ENCODE assay signal across 1 cellular context in genomic region chr10:97632949-97633884, GRCh38.
TF ChIP-seq lines count a peak whose summit lies in the region.

Gene MORN4 (minus strand): TSS chr10:97633500. CDS start chr10:97619653, 13,847 bp downstream.

TF ChIP-seq in HepG2, 621 proteins besides CTCF, POLR2A, EP300 and RAD21 (continued from another document and continues in another):
- TF ChIP-seq, protein P1, sequence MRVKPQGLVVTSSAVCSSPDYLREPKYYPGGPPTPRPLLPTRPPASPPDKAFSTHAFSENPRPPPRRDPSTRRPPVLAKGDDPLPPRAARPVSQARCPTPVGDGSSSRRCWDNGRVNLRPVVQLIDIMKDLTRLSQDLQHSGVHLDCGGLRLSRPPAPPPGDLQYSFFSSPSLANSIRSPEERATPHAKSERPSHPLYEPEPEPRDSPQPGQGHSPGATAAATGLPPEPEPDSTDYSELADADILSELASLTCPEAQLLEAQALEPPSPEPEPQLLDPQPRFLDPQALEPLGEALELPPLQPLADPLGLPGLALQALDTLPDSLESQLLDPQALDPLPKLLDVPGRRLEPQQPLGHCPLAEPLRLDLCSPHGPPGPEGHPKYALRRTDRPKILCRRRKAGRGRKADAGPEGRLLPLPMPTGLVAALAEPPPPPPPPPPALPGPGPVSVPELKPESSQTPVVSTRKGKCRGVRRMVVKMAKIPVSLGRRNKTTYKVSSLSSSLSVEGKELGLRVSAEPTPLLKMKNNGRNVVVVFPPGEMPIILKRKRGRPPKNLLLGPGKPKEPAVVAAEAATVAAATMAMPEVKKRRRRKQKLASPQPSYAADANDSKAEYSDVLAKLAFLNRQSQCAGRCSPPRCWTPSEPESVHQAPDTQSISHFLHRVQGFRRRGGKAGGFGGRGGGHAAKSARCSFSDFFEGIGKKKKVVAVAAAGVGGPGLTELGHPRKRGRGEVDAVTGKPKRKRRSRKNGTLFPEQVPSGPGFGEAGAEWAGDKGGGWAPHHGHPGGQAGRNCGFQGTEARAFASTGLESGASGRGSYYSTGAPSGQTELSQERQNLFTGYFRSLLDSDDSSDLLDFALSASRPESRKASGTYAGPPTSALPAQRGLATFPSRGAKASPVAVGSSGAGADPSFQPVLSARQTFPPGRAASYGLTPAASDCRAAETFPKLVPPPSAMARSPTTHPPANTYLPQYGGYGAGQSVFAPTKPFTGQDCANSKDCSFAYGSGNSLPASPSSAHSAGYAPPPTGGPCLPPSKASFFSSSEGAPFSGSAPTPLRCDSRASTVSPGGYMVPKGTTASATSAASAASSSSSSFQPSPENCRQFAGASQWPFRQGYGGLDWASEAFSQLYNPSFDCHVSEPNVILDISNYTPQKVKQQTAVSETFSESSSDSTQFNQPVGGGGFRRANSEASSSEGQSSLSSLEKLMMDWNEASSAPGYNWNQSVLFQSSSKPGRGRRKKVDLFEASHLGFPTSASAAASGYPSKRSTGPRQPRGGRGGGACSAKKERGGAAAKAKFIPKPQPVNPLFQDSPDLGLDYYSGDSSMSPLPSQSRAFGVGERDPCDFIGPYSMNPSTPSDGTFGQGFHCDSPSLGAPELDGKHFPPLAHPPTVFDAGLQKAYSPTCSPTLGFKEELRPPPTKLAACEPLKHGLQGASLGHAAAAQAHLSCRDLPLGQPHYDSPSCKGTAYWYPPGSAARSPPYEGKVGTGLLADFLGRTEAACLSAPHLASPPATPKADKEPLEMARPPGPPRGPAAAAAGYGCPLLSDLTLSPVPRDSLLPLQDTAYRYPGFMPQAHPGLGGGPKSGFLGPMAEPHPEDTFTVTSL (CRISPR knock-in tag; IDR thresholded peaks at IDR 0.05; ENCODE audit: borderline replicate concordance), result 0 out of 2 replicates have a peak, but pooled peaks have one; percentile 29
- TF ChIP-seq, protein P2, sequence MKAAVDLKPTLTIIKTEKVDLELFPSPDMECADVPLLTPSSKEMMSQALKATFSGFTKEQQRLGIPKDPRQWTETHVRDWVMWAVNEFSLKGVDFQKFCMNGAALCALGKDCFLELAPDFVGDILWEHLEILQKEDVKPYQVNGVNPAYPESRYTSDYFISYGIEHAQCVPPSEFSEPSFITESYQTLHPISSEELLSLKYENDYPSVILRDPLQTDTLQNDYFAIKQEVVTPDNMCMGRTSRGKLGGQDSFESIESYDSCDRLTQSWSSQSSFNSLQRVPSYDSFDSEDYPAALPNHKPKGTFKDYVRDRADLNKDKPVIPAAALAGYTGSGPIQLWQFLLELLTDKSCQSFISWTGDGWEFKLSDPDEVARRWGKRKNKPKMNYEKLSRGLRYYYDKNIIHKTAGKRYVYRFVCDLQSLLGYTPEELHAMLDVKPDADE (CRISPR knock-in tag; IDR thresholded peaks at IDR 0.05), result no peak
- no peak; the same call in 1 of the 2 replicates for TF ChIP-seq ZNF609 (CRISPR knock-in tag; IDR thresholded peaks at IDR 0.05; ENCODE audit: borderline replicate concordance)
- no peak for TF ChIP-seq BHLHE40 (IDR thresholded peaks at IDR 0.05; ENCODE audit: low read length)
- TF ChIP-seq, protein P3, sequence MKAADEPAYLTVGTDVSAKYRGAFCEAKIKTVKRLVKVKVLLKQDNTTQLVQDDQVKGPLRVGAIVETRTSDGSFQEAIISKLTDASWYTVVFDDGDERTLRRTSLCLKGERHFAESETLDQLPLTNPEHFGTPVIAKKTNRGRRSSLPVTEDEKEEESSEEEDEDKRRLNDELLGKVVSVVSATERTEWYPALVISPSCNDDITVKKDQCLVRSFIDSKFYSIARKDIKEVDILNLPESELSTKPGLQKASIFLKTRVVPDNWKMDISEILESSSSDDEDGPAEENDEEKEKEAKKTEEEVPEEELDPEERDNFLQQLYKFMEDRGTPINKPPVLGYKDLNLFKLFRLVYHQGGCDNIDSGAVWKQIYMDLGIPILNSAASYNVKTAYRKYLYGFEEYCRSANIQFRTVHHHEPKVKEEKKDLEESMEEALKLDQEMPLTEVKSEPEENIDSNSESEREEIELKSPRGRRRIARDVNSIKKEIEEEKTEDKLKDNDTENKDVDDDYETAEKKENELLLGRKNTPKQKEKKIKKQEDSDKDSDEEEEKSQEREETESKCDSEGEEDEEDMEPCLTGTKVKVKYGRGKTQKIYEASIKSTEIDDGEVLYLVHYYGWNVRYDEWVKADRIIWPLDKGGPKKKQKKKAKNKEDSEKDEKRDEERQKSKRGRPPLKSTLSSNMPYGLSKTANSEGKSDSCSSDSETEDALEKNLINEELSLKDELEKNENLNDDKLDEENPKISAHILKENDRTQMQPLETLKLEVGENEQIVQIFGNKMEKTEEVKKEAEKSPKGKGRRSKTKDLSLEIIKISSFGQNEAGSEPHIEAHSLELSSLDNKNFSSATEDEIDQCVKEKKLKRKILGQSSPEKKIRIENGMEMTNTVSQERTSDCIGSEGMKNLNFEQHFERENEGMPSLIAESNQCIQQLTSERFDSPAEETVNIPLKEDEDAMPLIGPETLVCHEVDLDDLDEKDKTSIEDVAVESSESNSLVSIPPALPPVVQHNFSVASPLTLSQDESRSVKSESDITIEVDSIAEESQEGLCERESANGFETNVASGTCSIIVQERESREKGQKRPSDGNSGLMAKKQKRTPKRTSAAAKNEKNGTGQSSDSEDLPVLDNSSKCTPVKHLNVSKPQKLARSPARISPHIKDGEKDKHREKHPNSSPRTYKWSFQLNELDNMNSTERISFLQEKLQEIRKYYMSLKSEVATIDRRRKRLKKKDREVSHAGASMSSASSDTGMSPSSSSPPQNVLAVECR (CRISPR knock-in tag; IDR thresholded peaks at IDR 0.05; ENCODE audit: borderline replicate concordance), result peak; percentile 92
- TF ChIP-seq HCFC1 (IDR thresholded peaks at IDR 0.05; ENCODE audit: low read depth, low read length), result peak; percentile 80
- TF ChIP-seq RFX5 (IDR thresholded peaks at IDR 0.05; ENCODE audit: low read depth, low read length), result peak; percentile 76; the same call in 1 of the 2 replicates
- peak; percentile 97 for TF ChIP-seq RFX3 (CRISPR knock-in tag; IDR thresholded peaks at IDR 0.05)
- peak; percentile 78; the same call in 1 of the 2 replicates for TF ChIP-seq KAT7 (CRISPR knock-in tag; IDR thresholded peaks at IDR 0.05; ENCODE audit: borderline replicate concordance)
- peak; percentile 70; the same call in 1 of the 2 replicates for TF ChIP-seq ZNF280D (CRISPR knock-in tag; IDR thresholded peaks at IDR 0.05)
- TF ChIP-seq DR1 (CRISPR knock-in tag; IDR thresholded peaks at IDR 0.05), result no peak; the same call in 1 of the 2 replicates
- TF ChIP-seq, protein P4, sequence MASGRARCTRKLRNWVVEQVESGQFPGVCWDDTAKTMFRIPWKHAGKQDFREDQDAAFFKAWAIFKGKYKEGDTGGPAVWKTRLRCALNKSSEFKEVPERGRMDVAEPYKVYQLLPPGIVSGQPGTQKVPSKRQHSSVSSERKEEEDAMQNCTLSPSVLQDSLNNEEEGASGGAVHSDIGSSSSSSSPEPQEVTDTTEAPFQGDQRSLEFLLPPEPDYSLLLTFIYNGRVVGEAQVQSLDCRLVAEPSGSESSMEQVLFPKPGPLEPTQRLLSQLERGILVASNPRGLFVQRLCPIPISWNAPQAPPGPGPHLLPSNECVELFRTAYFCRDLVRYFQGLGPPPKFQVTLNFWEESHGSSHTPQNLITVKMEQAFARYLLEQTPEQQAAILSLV (CRISPR knock-in tag; IDR thresholded peaks at IDR 0.05; ENCODE audit: borderline replicate concordance), result peak; percentile 61; the same call in 1 of the 2 replicates
- peak; percentile 15; the same call in 1 of the 2 replicates for TF ChIP-seq ISL2 (CRISPR knock-in tag; IDR thresholded peaks at IDR 0.05)
- 0 out of 2 replicates have a peak, but pooled peaks have one; percentile 16 for TF ChIP-seq PHF21A (CRISPR knock-in tag; IDR thresholded peaks at IDR 0.05)
- TF ChIP-seq U2AF2 (IDR thresholded peaks at IDR 0.05; ENCODE audit: low read depth, low read length), result no peak
- TF ChIP-seq, protein P5, sequence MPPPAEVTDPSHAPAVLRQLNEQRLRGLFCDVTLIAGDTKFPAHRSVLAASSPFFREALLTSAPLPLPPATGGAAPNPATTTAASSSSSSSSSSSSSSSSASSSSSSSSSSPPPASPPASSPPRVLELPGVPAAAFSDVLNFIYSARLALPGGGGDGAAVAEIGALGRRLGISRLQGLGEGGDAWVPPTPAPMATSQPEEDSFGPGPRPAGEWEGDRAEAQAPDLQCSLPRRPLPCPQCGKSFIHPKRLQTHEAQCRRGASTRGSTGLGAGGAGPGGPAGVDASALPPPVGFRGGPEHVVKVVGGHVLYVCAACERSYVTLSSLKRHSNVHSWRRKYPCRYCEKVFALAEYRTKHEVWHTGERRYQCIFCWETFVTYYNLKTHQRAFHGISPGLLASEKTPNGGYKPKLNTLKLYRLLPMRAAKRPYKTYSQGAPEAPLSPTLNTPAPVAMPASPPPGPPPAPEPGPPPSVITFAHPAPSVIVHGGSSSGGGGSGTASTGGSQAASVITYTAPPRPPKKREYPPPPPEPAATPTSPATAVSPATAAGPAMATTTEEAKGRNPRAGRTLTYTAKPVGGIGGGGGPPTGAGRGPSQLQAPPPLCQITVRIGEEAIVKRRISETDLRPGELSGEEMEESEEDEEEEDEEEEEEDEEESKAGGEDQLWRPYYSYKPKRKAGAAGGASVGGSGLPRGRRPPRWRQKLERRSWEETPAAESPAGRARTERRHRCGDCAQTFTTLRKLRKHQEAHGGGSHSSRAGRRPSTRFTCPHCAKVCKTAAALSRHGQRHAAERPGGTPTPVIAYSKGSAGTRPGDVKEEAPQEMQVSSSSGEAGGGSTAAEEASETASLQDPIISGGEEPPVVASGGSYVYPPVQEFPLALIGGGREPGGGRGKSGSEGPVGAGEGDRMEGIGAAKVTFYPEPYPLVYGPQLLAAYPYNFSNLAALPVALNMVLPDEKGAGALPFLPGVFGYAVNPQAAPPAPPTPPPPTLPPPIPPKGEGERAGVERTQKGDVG (CRISPR knock-in tag; IDR thresholded peaks at IDR 0.05; ENCODE audit: borderline replicate concordance), result peak; percentile 92; the same call in 1 of the 2 replicates
- TF ChIP-seq PITX1 (CRISPR knock-in tag; IDR thresholded peaks at IDR 0.05), result peak; percentile 56
- TF ChIP-seq SP4 (CRISPR knock-in tag; IDR thresholded peaks at IDR 0.05), result peak; percentile 65
- 0 out of 2 replicates have a peak, but pooled peaks have one; percentile 49 for TF ChIP-seq KLF12 (CRISPR knock-in tag; IDR thresholded peaks at IDR 0.05; ENCODE audit: borderline replicate concordance)
- TF ChIP-seq, protein P6, sequence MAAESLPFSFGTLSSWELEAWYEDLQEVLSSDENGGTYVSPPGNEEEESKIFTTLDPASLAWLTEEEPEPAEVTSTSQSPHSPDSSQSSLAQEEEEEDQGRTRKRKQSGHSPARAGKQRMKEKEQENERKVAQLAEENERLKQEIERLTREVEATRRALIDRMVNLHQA (CRISPR knock-in tag; IDR thresholded peaks at IDR 0.05), result no peak
- TF ChIP-seq HMG20A (CRISPR knock-in tag; IDR thresholded peaks at IDR 0.05; ENCODE audit: borderline replicate concordance), result no peak
- TF ChIP-seq ZNF572 (CRISPR knock-in tag; IDR thresholded peaks at IDR 0.05), result peak; percentile 85; the same call in 1 of the 2 replicates
- peak; percentile 39; the same call in 1 of the 2 replicates for TF ChIP-seq HOXA5 (CRISPR knock-in tag; IDR thresholded peaks at IDR 0.05)
- no peak for TF ChIP-seq XBP1 (CRISPR knock-in tag; IDR thresholded peaks at IDR 0.05)
- TF ChIP-seq LCORL (IDR thresholded peaks at IDR 0.05), result no peak
- TF ChIP-seq LCORL (CRISPR knock-in tag; IDR thresholded peaks at IDR 0.05), result peak; percentile 61; the same call in 1 of the 2 replicates
- no peak for TF ChIP-seq NR3C1 (CRISPR knock-in tag; IDR thresholded peaks at IDR 0.05)
- TF ChIP-seq ZNF264 (CRISPR knock-in tag; IDR thresholded peaks at IDR 0.05), result no peak
- TF ChIP-seq ZNF567 (CRISPR knock-in tag; IDR thresholded peaks at IDR 0.05; ENCODE audit: borderline replicate concordance), result 0 out of 2 replicates have a peak, but pooled peaks have one; percentile 23
